ENCODE assay signal across 30 cellular contexts in the genomic region with DNA sequence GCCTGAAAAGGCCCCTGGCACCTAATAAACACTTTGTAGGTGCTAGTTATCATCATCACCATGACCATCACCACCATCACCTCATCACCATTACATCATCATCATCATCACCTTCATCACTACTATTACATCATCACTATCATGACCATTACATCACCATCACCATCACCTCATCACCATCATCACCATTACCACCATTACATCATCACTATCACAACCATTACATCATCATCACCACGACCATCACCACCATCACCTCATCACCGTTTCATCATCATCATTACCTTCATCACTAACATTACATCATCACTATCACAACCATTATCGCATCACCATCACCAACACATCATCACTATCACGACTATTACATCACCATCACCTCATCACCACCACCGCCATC.
"Had no signal": no experiment of that assay in that cellular context is flagged by ENCODE, and none has a peak within 500 bp of the region (broad histone marks: within the 10 kb centered on the region; RNA-seq: fewer than 3 reads in every experiment).

No MANE protein-coding gene starts in this region.

- H3K4me3 ChIP-seq: adrenal gland, body of pancreas had no signal

- H3K36me3 ChIP-seq: adrenal gland, WERI-Rb-1 had no signal

- H3K27ac ChIP-seq: adrenal gland, body of pancreas, WERI-Rb-1 had no signal

- H3K9me3 ChIP-seq: adrenal gland, body of pancreas had no signal

- H3K4me1 ChIP-seq: adrenal gland, body of pancreas had no signal

- H3K27me3 ChIP-seq: adrenal gland, body of pancreas had no signal

- FAIRE-seq: colon, endometrium, frontal cortex had no signal

- ATAC-seq: activated CD4-positive, CD25-positive, alpha-beta regulatory T cell treated with anti-CD3 and anti-CD28 coated beads, Interleukin-2, amount 50 U/mL, for 24 hours; activated CD8-positive, alpha-beta T cell treated with anti-CD3 and anti-CD28 coated beads for 36 hours; activated naive CD8-positive, alpha-beta T cell treated with anti-CD3 and anti-CD28 coated beads, Interleukin-2, amount 50 U/mL, for 24 hours; body of pancreas; esophagus mucosa; T-helper 17 cell had no signal

- DNase-seq: activated B cell treated with CpG ODN at 0.5 μM for 24 hours; activated CD4-positive, alpha-beta T cell treated with anti-CD3 and anti-CD28 coated beads for 48 hours; activated CD4-positive, alpha-beta T cell treated with anti-CD3 and anti-CD28 coated beads, Interleukin-2, amount 50 U/mL, for 1 hour; activated CD4-positive, alpha-beta T cell treated with anti-CD3 and anti-CD28 coated beads, Interleukin-2, amount 50 U/mL, for 48 hours; activated CD8-positive, alpha-beta memory T cell treated with anti-CD3 and anti-CD28 coated beads for 24 hours; activated CD8-positive, alpha-beta T cell treated with anti-CD3 and anti-CD28 coated beads for 36 hours; activated effector memory CD4-positive, alpha-beta T cell treated with anti-CD3 and anti-CD28 coated beads, Interleukin-2, amount 50 U/mL, for 16 hours; activated naive CD4-positive, alpha-beta T cell treated with anti-CD3 and anti-CD28 coated beads for 36 hours; activated naive CD8-positive, alpha-beta T cell treated with anti-CD3 and anti-CD28 coated beads for 36 hours; activated naive CD8-positive, alpha-beta T cell treated with anti-CD3 and anti-CD28 coated beads, Interleukin-2, amount 50 U/mL, for 24 hours; activated T-cell treated with anti-CD3 and anti-CD28 coated beads, Interleukin-2, amount 50 U/mL, for 1 hour; activated T-cell treated with anti-CD3 and anti-CD28 coated beads, Interleukin-2, amount 50 U/mL, for 48 hours; adrenal gland; amygdala; aorta; body of pancreas; caudate nucleus; cortex of kidney; dermis blood vessel endothelial cell; effector CD4-positive, alpha-beta T cell; foreskin fibroblast; head of caudate nucleus; T-helper 17 cell; T1000; WERI-Rb-1 had no signal
